In genomic region chr10:133272964-133273420, GRCh38 we compare ENCODE assay signal across 15 cellular contexts. TPM values are rescaled to one million over a fixed set of nuclear protein-coding genes. Genes with fewer than 3 reads are reported as not detected.
DNase-seq lines count a peak whose midpoint lies in the region; TF ChIP-seq lines count a peak whose summit lies in the region.
"Had no signal": no experiment of that assay in that cellular context is flagged by ENCODE, and none has a peak within 500 bp of the region (broad histone marks: within the 10 kb centered on the region; RNA-seq: fewer than 3 reads in every experiment).

No MANE protein-coding gene starts in this region.

- H3K4me3 ChIP-seq in MM.1S (ENCODE audit: low read length), result no peak overlapping the region
- no peak overlapping the region for H3K4me3 ChIP-seq in neutrophil (ENCODE audit: low read depth in 1 of 2, low read length in 1 of 2)
- no peak overlapping the region for H3K4me3 ChIP-seq in thyroid gland (replicated peaks in 1 of 3)
- H3K4me3 ChIP-seq: GM23248, HAP-1, K562 had no signal

- H3K9me3 ChIP-seq in MM.1S (replicated peaks; ENCODE audit: insufficient read depth, low read length) (no peaks in the 10 kb centered on the region), neutrophil (no peaks in the 10 kb centered on the region), thyroid gland (no peaks in the 10 kb centered on the region)
- H3K9me3 ChIP-seq: HAP-1 had no signal

- TF ChIP-seq POLR2A in thyroid gland (IDR thresholded peaks at IDR 0.05), result no peak

- H3K4me1 ChIP-seq in MM.1S (ENCODE audit: low read length), result peaks cover 12% of the 10 kb centered on the region
- H3K4me1 ChIP-seq in neutrophil (ENCODE audit: control insufficient read depth in 1 of 2, insufficient read depth in 1 of 2, low read depth in 1 of 2, low read length in 1 of 2), result peaks cover 30 to 31% of the 10 kb centered on the region in 2 experiments
- peaks cover 6 to 12% of the 10 kb centered on the region in 2 donors for H3K4me1 ChIP-seq in thyroid gland
- H3K4me1 ChIP-seq: HAP-1 had no signal

- H2AFZ ChIP-seq in MM.1S (ENCODE audit: low read length), result no peak overlapping the region
- H2AFZ ChIP-seq: GM23248 had no signal

- peaks cover 63% of the 10 kb centered on the region for H3K79me2 ChIP-seq in MM.1S (ENCODE audit: low read length)

- H3K9me2 ChIP-seq in MM.1S (replicated peaks; ENCODE audit: insufficient read depth, low read length), result no peaks in the 10 kb centered on the region

- 89 to 93% methylated on average over 6 to 9 of the region's 25 CpGs for WGBS in thyroid gland, 2 donors

- H3K27ac ChIP-seq in MM.1S (ENCODE audit: low read length), result no peak overlapping the region
- peak overlapping the region; percentile 90 for H3K27ac ChIP-seq in epithelial cell of prostate
- H3K27ac ChIP-seq in neutrophil, result peak overlapping the region; percentile 100
- H3K27ac ChIP-seq in thyroid gland, result no peak overlapping the region
- H3K27ac ChIP-seq: C4-2B, GM23248 had no signal

- TF ChIP-seq CTCF in MM.1S (IDR thresholded peaks at IDR 0.05; ENCODE audit: low read length) (no peak), neutrophil (IDR thresholded peaks at IDR 0.05) (no peak), thyroid gland (IDR thresholded peaks at IDR 0.05) (no peak)

- H3K27me3 ChIP-seq in MM.1S (replicated peaks; ENCODE audit: insufficient read depth, low read length), result no peaks in the 10 kb centered on the region
- no peaks in the 10 kb centered on the region for H3K27me3 ChIP-seq in neutrophil
- H3K27me3 ChIP-seq in thyroid gland, result no peaks in the 10 kb centered on the region

- intact Hi-C loops in thyroid gland (cut with DNase I), result no loop called here

- H3K4me2 ChIP-seq in MM.1S (ENCODE audit: low read depth, low read length), result no peak overlapping the region

- H3K9ac ChIP-seq in MM.1S (ENCODE audit: low read length), result no peak overlapping the region
- H3K9ac ChIP-seq: GM23248 had no signal

- DNase-seq in MM.1S (peak; percentile 0), epithelial cell of prostate (ENCODE audit: low read depth, low spot score) (no peak), Ammon's horn (ENCODE audit: low spot score) (no peak), thyroid gland (no peak), NCI-H226 (no peak)
- DNase-seq in activated CD4-positive, alpha-beta T cell treated with anti-CD3 and anti-CD28 coated beads, Interleukin-2, amount 50 U/mL, for 48 hours, result no peak
- DNase-seq: ACHN; CD4-positive, alpha-beta T cell; GM23248 had no signal

- H3K36me3 ChIP-seq in MM.1S (replicated peaks; ENCODE audit: insufficient read depth, low read length) (peaks cover 3% of the 10 kb centered on the region), neutrophil (peaks cover 74% of the 10 kb centered on the region), thyroid gland (no peaks in the 10 kb centered on the region)
- H3K36me3 ChIP-seq: HAP-1 had no signal

- H4K20me1 ChIP-seq in MM.1S (ENCODE audit: insufficient read depth, low read length), result no peaks in the 10 kb centered on the region

- H3F3A ChIP-seq in MM.1S (ENCODE audit: insufficient read depth, low read length), result peaks cover 27% of the 10 kb centered on the region

RNA-seq across cellular contexts. Expression of gene ADAM8, which starts 3.7 kb away (rescaled TPM):
- 1 to 10 TPM; 1.6 to 9.8 (median 2.6) TPM for total RNA-seq in thyroid gland

RNA-seq across cellular contexts. Expression of gene VENTX, which starts 35.3 kb away (rescaled TPM):
- total RNA-seq in thyroid gland, result 1 to 10 TPM in 1 of 4 donors, under 1 TPM in 2, not detected in 1; 0.40 to 1.3 (median 0.63) TPM
- total RNA-seq: GM23248, H4, HT-29 had no signal

RNA-seq across cellular contexts. Expression of gene TUBGCP2, which starts 35.7 kb away (rescaled TPM):
- 10 to 100 TPM; 56.5 to 73.3 (median 62.9) TPM for total RNA-seq in thyroid gland

RNA-seq across cellular contexts. Expression of gene ZNF511, which starts 35.7 kb away (rescaled TPM):
- 10 to 100 TPM; 22.0 to 53.6 (median 26.2) TPM for total RNA-seq in thyroid gland

RNA-seq across cellular contexts. Expression of gene UTF1, which starts 43.0 kb away (rescaled TPM):
- total RNA-seq in thyroid gland, result not detected
- total RNA-seq: CD4-positive, alpha-beta T cell; GM23248; H4; HT-29 had no signal

Comparison
In these comparisons a context has a peak if more than half of its experiments do, and no peak if none do; other contexts are left out.
1. H3K27ac ChIP-seq: peak in epithelial cell of prostate (single experiment) and neutrophil (single experiment); none in MM.1S (single experiment) and thyroid gland (0 of 3).